ENCODE assay signal across 8 cellular contexts in the genomic region with DNA sequence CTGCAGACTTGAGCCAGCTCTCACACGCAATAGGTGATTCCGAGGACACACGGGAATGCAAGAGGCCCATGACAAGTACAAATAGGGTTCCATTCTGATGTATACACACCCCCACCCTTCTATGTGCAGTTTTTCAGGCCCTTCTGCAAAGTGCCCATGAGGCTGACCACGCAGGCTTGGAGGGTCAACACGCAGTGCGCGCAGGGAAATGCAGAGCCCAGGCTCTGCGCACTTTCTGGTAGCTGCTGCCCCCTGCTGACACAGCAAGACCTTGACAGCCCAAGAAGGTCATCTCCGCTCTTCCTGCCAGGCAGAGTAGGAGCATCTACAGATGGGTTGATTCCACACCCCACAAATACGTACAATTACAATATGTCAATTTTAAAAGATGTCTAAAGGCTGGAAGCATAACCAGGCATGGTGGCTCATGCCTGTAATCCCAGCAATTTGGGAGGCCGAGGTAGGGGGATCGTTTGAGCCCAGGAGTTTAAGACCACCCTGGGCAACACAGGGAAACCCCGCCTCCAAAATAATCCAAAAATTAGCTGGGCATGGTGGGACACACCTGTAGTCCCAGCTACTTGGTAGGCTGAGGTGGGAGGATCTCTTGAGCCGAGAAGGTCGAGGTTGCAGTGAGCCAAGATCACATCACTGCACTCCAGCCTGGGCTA. TPM values are rescaled to one million over a fixed set of nuclear protein-coding genes. Genes with fewer than 3 reads are reported as not detected.
A peak's percentile ranks its signal among the peaks of the same experiment; 100 is the strongest.
DNase-seq lines count a peak whose midpoint lies in the region; ATAC-seq, FAIRE-seq and TF ChIP-seq lines count a peak whose summit lies in the region.

No MANE protein-coding gene starts in this region.

- H3K9ac ChIP-seq in GM12878 (ENCODE audit: control insufficient read depth, insufficient read depth, low read length), result no peak overlapping the region

- H3K27ac ChIP-seq in HL-60 (replicated peaks) (peak overlapping the region; percentile 88), GM12878 (ENCODE audit: control insufficient read depth, insufficient read depth) (no peak overlapping the region)

- no peak overlapping the region for H2AFZ ChIP-seq in GM12878 (ENCODE audit: control insufficient read depth, low read depth, low read length)

- RAD21 ChIA-PET in GM12878 (lab: Charles Lee; ENCODE audit: unreplicated experiment), result interaction anchor here (1.4 to 4.3 kb wide), 11 partner anchors 12 to 564 kb away, joined by 3 to 72 read pairs (median 31); a partner anchor contains a TSS

- POLR2A ChIA-PET in GM12878 (lab: Charles Lee), result interaction anchor here (0.6 to 1.9 kb wide), 2 partner anchors 12 to 30 kb away, joined by 3 to 8 read pairs; a partner anchor contains a TSS

- intact Hi-C loops in GM12878 (cut with micrococcal nuclease; ENCODE audit: unreplicated experiment), result loop anchor here (1.0 to 5.0 kb wide), 5 partner anchors 111 to 564 kb away; no protein-coding TSS in a partner anchor

- peaks cover 2% of the 10 kb centered on the region; the same call in 2 of the 3 replicates for H3K9me3 ChIP-seq in GM12878 (replicated peaks; ENCODE audit: control insufficient read depth, insufficient read depth, low read length)

- H3K79me2 ChIP-seq in GM12878 (ENCODE audit: control insufficient read depth, insufficient read depth, low read length), result no peaks in the 10 kb centered on the region

- H3K4me3 ChIP-seq in HL-60 (replicated peaks; ENCODE audit: insufficient read depth, low read length) (no peak overlapping the region), GM12878 (no peak overlapping the region)

- H3K36me3 ChIP-seq in GM12878 (ENCODE audit: control insufficient read depth in 2 of 2, insufficient read depth in 2 of 2, low read length in 1 of 2), result peaks cover 0 to 10% of the 10 kb centered on the region in 2 experiments; a peak in 2 of 4 replicates

- DNase-seq in Daoy (ENCODE audit: low read depth) (peak; percentile 59), HL-60 (ENCODE audit: low read depth in 1 of 2, low spot score in 1 of 2) (peak; percentile 75 to 85), SKM-1 treated with dmso at 0.1 percent for 144 hours (lab: John Stamatoyannopoulos, UW; ENCODE audit: unreplicated experiment) (peak; percentile 76), GM12878 (ENCODE audit: low read depth, low spot score) (no peak), inferior parietal cortex (ENCODE audit: extremely low spot score) (peak; percentile 72), NCI-H2227 treated with DMSO at 0.1 percent for 48 hours (lab: John Stamatoyannopoulos, UW) (no peak)
- peak; percentile 26 for DNase-seq in stimulated activated CD4-positive, alpha-beta T cell treated with anti-CD3 and anti-CD28 coated beads, Interleukin-2, amount 100 ng/mL, for 4 hours (ENCODE audit: low read depth)

- no peaks in the 10 kb centered on the region for H3K27me3 ChIP-seq in HL-60 (ENCODE audit: insufficient read depth, poor library complexity, severe bottlenecking)
- no peaks in the 10 kb centered on the region for H3K27me3 ChIP-seq in GM12878 (replicated peaks in 1 of 2; ENCODE audit: control insufficient read depth in 2 of 2, insufficient read depth in 2 of 2, low read length in 1 of 2)

- TF ChIP-seq EP300 in GM12878 (IDR thresholded peaks at IDR 0.05; ENCODE audit: borderline replicate concordance in 1 of 2, control insufficient read depth in 1 of 2, low read depth in 2 of 2, low read length in 2 of 2), result no peak

- TF ChIP-seq RAD21 in GM12878 (IDR thresholded peaks at IDR 0.05; ENCODE audit: insufficient read depth, low read depth, low read length), result peak; percentile 99

- peak; percentile 54 for FAIRE-seq in GM12878 (lab: Jason Lieb, UNC)

- ATAC-seq in GM21360 (IDR thresholded peaks at IDR 0.05; ENCODE audit: unreplicated experiment) (peak; percentile 52), GM12878 (peak; percentile 79)

- 55% methylated on average over 15 of the region's 15 CpGs for WGBS in GM12878 (ENCODE audit: insufficient coverage, insufficient replicate concordance, low lambda C conversion rate, missing lambda C conversion rate)

- H3K4me2 ChIP-seq in GM12878 (ENCODE audit: control insufficient read depth, insufficient read depth), result no peak overlapping the region

- SMC1A ChIA-PET in GM12878 (lab: Charles Lee; ENCODE audit: uncharacterized antibody, unreplicated experiment), result interaction anchor here (0.5 to 5.7 kb wide), 21 partner anchors 12 to 870 kb away, joined by 3 to 89 read pairs (median 12); a partner anchor contains a TSS

- peaks cover 24% of the 10 kb centered on the region for H3K4me1 ChIP-seq in GM12878 (ENCODE audit: control insufficient read depth, insufficient read depth, low read length)

- in situ Hi-C loops in GM12878 (cut with MboI), result loop anchor here (5.0 kb wide), 3 partner anchors 110 to 565 kb away; no protein-coding TSS in a partner anchor

- TF ChIP-seq CTCF in HL-60 (IDR thresholded peaks at IDR 0.05; ENCODE audit: insufficient read depth, low read length), result peak; percentile 89
- peak; percentile 91 to 96 (median 95) for TF ChIP-seq CTCF in GM12878 (IDR thresholded peaks at IDR 0.05 in 2 of 3, conservative IDR thresholded peaks at IDR 0.05 in 1 of 3; ENCODE audit: control insufficient read depth in 2 of 3, extremely low read depth in 1 of 3, insufficient read depth in 1 of 3, low read depth in 3 of 3, low read length in 3 of 3)

- TF ChIP-seq POLR2A in GM12878 (IDR thresholded peaks at IDR 0.05; ENCODE audit: low read depth, low read length), result 0 out of 2 replicates have a peak, but pooled peaks have one; percentile 23

- BruUV-seq in GM12878 (replicated peaks; lab: Mats Ljungman, UMichigan), result no TSS peak

- CTCF ChIA-PET in GM12878 (lab: Yijun Ruan, JAX), result interaction anchor here (1.0 to 4.9 kb wide), 25 partner anchors 12 to 870 kb away, joined by 3 to 86 read pairs (median 6); a partner anchor contains a TSS

- H4K20me1 ChIP-seq in GM12878 (ENCODE audit: control insufficient read depth, insufficient read depth), result no peaks in the 10 kb centered on the region

RNA-seq across cellular contexts. Expression of a gene that starts 18.5 kb away (rescaled TPM):
- 16.7 and 23.8 TPM in 2 replicates for total RNA-seq in Daoy (2014; rRNA removed; shearing (Covaris generic))
- total RNA-seq in GM12878 (2013; cell fraction: nucleolus; rRNA removed), result 40.1 and 48.2 TPM in 2 replicates
- total RNA-seq in GM12878 (2014; rRNA removed) (14.3 and 16.7 TPM in 2 replicates), GM12878 (2014; rRNA removed; fragmentation: Illumina TruSeq; extraction: Trizol) (9.6 and 10.4 TPM in 2 replicates), GM12878 (2021) (16.8 and 19.1 TPM in 2 replicates)
- 4.1 TPM for polyA plus RNA-seq in GM12878 (2011; ENCODE audit: low read depth)
- polyA plus RNA-seq in GM12878 (2011; rRNA removed) (15.4 and 22.8 TPM in 2 replicates), GM12878 (2014; fragmentation: Illumina TruSeq; extraction: Trizol) (6.5 and 11.4 TPM in 2 replicates), GM12878 (2014; fragmentation: Nextera tagmentation; extraction: Ambion mirVana) (1 to 10 TPM; 1.1 to 1.6 TPM), GM12878 (2014; rRNA removed) (16.1 and 17.4 TPM in 2 replicates), GM12878 (2016; fragmentation: Nextera tagmentation; extraction: Ambion mirVana) (1 to 10 TPM; 2.1 TPM)
- 27.9 and 32.8 TPM in 2 replicates for polyA plus RNA-seq in GM12878 (2011; cell fraction: cytosol; rRNA removed)
- 68.4 and 69.3 TPM in 2 replicates for polyA plus RNA-seq in GM12878 (2011; cell fraction: nucleus; rRNA removed)
- 6.9 and 9.9 TPM in 2 replicates for polyA plus RNA-seq in GM12878 (2012)
- polyA minus RNA-seq in GM12878 (2011; rRNA and poly(A)+ RNA removed), result 21.9 and 25.0 TPM in 2 replicates
- polyA minus RNA-seq in GM12878 (2011; cell fraction: cytosol; rRNA and poly(A)+ RNA removed), result 5.5 and 7.5 TPM in 2 replicates
- polyA minus RNA-seq in GM12878 (2011; cell fraction: nucleus; rRNA and poly(A)+ RNA removed), result 22.6 and 39.8 TPM in 2 replicates

RNA-seq across cellular contexts. Expression of a gene that starts 30.8 kb away (rescaled TPM):
- total RNA-seq in Daoy (2014; rRNA removed; shearing (Covaris generic)), result 19.9 and 20.2 TPM in 2 replicates
- total RNA-seq in GM12878 (2013; cell fraction: nucleolus; rRNA removed), result 39.8 and 45.8 TPM in 2 replicates
- 37.9 and 43.5 TPM in 2 replicates for total RNA-seq in GM12878 (2014; rRNA removed)
- 13.9 and 14.1 TPM in 2 replicates for total RNA-seq in GM12878 (2014; rRNA removed; fragmentation: Illumina TruSeq; extraction: Trizol)
- total RNA-seq in GM12878 (2021), result 48.6 and 51.3 TPM in 2 replicates
- 14.2 TPM for polyA plus RNA-seq in GM12878 (2011; ENCODE audit: low read depth)
- polyA plus RNA-seq in GM12878 (2011; rRNA removed), result 33.7 and 48.7 TPM in 2 replicates
- 66.9 and 77.2 TPM in 2 replicates for polyA plus RNA-seq in GM12878 (2011; cell fraction: cytosol; rRNA removed)
- 66.8 and 67.5 TPM in 2 replicates for polyA plus RNA-seq in GM12878 (2011; cell fraction: nucleus; rRNA removed)
- polyA plus RNA-seq in GM12878 (2012), result 20.5 and 27.5 TPM in 2 replicates
- 13.6 and 17.2 TPM in 2 replicates for polyA plus RNA-seq in GM12878 (2014; fragmentation: Illumina TruSeq; extraction: Trizol)
- polyA plus RNA-seq in GM12878 (2014; fragmentation: Nextera tagmentation; extraction: Ambion mirVana), result 1 to 10 TPM; 2.9 to 5.2 TPM
- polyA plus RNA-seq in GM12878 (2014; rRNA removed), result 39.4 and 45.6 TPM in 2 replicates
- polyA plus RNA-seq in GM12878 (2016; fragmentation: Nextera tagmentation; extraction: Ambion mirVana), result 10 to 100 TPM; 40.2 to 41.7 TPM
- 54.7 and 63.1 TPM in 2 replicates for polyA minus RNA-seq in GM12878 (2011; rRNA and poly(A)+ RNA removed)
- 24.5 and 27.1 TPM in 2 replicates for polyA minus RNA-seq in GM12878 (2011; cell fraction: cytosol; rRNA and poly(A)+ RNA removed)
- polyA minus RNA-seq in GM12878 (2011; cell fraction: nucleus; rRNA and poly(A)+ RNA removed), result 27.1 and 47.3 TPM in 2 replicates

RNA-seq across cellular contexts. Expression of a gene that starts 51.6 kb away (rescaled TPM):
- total RNA-seq in Daoy (2014; rRNA removed; shearing (Covaris generic)), result 0.51 and 1.1 TPM in 2 replicates
- not detected in 2 replicates for total RNA-seq in GM12878 (2013; cell fraction: nucleolus; rRNA removed)
- total RNA-seq in GM12878 (2014; rRNA removed) (not detected in 2 replicates), GM12878 (2014; rRNA removed; fragmentation: Illumina TruSeq; extraction: Trizol) (0.13 TPM in 1 of 2 replicates, not detected in the other), GM12878 (2021) (not detected in 2 replicates)
- polyA plus RNA-seq in GM12878 (2011; ENCODE audit: low read depth), result not detected
- polyA plus RNA-seq in GM12878 (2011; rRNA removed) (not detected in 2 replicates), GM12878 (2014; fragmentation: Illumina TruSeq; extraction: Trizol) (not detected in 2 replicates), GM12878 (2014; fragmentation: Nextera tagmentation; extraction: Ambion mirVana) (under 1 TPM; 0.18 to 0.40 TPM), GM12878 (2014; rRNA removed) (0.06 TPM in 1 of 2 replicates, not detected in the other), GM12878 (2016; fragmentation: Nextera tagmentation; extraction: Ambion mirVana) (not detected)
- polyA plus RNA-seq in GM12878 (2011; cell fraction: cytosol; rRNA removed), result 0.04 TPM in 1 of 2 replicates, not detected in the other
- not detected in 2 replicates for polyA plus RNA-seq in GM12878 (2011; cell fraction: nucleus; rRNA removed)
- polyA plus RNA-seq in GM12878 (2012), result not detected in 2 replicates
- polyA minus RNA-seq in GM12878 (2011; rRNA and poly(A)+ RNA removed), result 0.21 TPM in 1 of 2 replicates, not detected in the other
- not detected in 2 replicates for polyA minus RNA-seq in GM12878 (2011; cell fraction: cytosol; rRNA and poly(A)+ RNA removed)
- not detected in 2 replicates for polyA minus RNA-seq in GM12878 (2011; cell fraction: nucleus; rRNA and poly(A)+ RNA removed)

RNA-seq across cellular contexts. Expression of a gene that starts 51.7 kb away (rescaled TPM):
- 22.1 and 46.6 TPM in 2 replicates for total RNA-seq in Daoy (2014; rRNA removed; shearing (Covaris generic))
- total RNA-seq in GM12878 (2013; cell fraction: nucleolus; rRNA removed), result 143 and 171 TPM in 2 replicates
- total RNA-seq in GM12878 (2014; rRNA removed) (31.7 and 33.0 TPM in 2 replicates), GM12878 (2014; rRNA removed; fragmentation: Illumina TruSeq; extraction: Trizol) (19.5 and 20.6 TPM in 2 replicates), GM12878 (2021) (41.3 and 45.3 TPM in 2 replicates)
- 16.5 TPM for polyA plus RNA-seq in GM12878 (2011; ENCODE audit: low read depth)
- polyA plus RNA-seq in GM12878 (2011; rRNA removed) (39.8 and 56.1 TPM in 2 replicates), GM12878 (2014; fragmentation: Illumina TruSeq; extraction: Trizol) (20.1 and 28.9 TPM in 2 replicates), GM12878 (2014; fragmentation: Nextera tagmentation; extraction: Ambion mirVana) (10 to 100 TPM in 1 of 2 experiments, 1 to 10 TPM in 1; 5.3 to 18.5 TPM), GM12878 (2014; rRNA removed) (76.6 and 85.1 TPM in 2 replicates), GM12878 (2016; fragmentation: Nextera tagmentation; extraction: Ambion mirVana) (10 to 100 TPM; 40.8 to 41.6 TPM)
- 67.6 and 94.1 TPM in 2 replicates for polyA plus RNA-seq in GM12878 (2011; cell fraction: cytosol; rRNA removed)
- 705 and 770 TPM in 2 replicates for polyA plus RNA-seq in GM12878 (2011; cell fraction: nucleus; rRNA removed)
- polyA plus RNA-seq in GM12878 (2012), result 30.1 and 49.9 TPM in 2 replicates
- polyA minus RNA-seq in GM12878 (2011; rRNA and poly(A)+ RNA removed), result 14.0 and 24.7 TPM in 2 replicates
- polyA minus RNA-seq in GM12878 (2011; cell fraction: cytosol; rRNA and poly(A)+ RNA removed), result 11.0 and 11.6 TPM in 2 replicates
- polyA minus RNA-seq in GM12878 (2011; cell fraction: nucleus; rRNA and poly(A)+ RNA removed), result 50.4 and 75.1 TPM in 2 replicates

Comparison
In these comparisons a context has a peak if more than half of its experiments do, and no peak if none do; other contexts are left out.
1. DNase-seq: peak in Daoy (single experiment), HL-60 (2 of 2), SKM-1 treated with dmso at 0.1 percent for 144 hours (single experiment), inferior parietal cortex (single experiment) and stimulated activated CD4-positive, alpha-beta T cell treated with anti-CD3 and anti-CD28 coated beads, Interleukin-2, amount 100 ng/mL, for 4 hours (single experiment); none in GM12878 (single experiment) and NCI-H2227 treated with DMSO at 0.1 percent for 48 hours (single experiment).